Comparison of ENCODE assay signal across 15 cellular contexts in genomic region chr5:156103116-156103860, GRCh38.
"Had no signal": no experiment of that assay in that cellular context is flagged by ENCODE, and none has a peak within 500 bp of the region (broad histone marks: within the 10 kb centered on the region; RNA-seq: fewer than 3 reads in every experiment).

No MANE protein-coding gene starts in this region.

- H3K4me1 ChIP-seq: adrenal gland, body of pancreas, left lung, tibial nerve had no signal

- H3K27me3 Mint-ChIP-seq: memory B cell had no signal

- H3K4me3 Mint-ChIP-seq: activated CD8-positive, alpha-beta T cell treated with anti-CD3 and anti-CD28 coated beads for 36 hours; activated naive CD4-positive, alpha-beta T cell treated with anti-CD3 and anti-CD28 coated beads for 36 hours; memory B cell; natural killer cell; stimulated activated effector memory CD8-positive, alpha-beta T cell treated with anti-CD3 and anti-CD28 coated beads, Interleukin-12 subunit alpha, Interleukin-12 subunit beta, amount 100 ng/mL, for 72 hours had no signal

- H3K27ac Mint-ChIP-seq: activated CD8-positive, alpha-beta T cell treated with anti-CD3 and anti-CD28 coated beads for 36 hours; activated naive CD4-positive, alpha-beta T cell treated with anti-CD3 and anti-CD28 coated beads for 36 hours; memory B cell; natural killer cell; stimulated activated effector memory CD8-positive, alpha-beta T cell treated with anti-CD3 and anti-CD28 coated beads, Interleukin-12 subunit alpha, Interleukin-12 subunit beta, amount 100 ng/mL, for 72 hours had no signal

- DNase-seq: activated CD4-positive, alpha-beta T cell treated with anti-CD3 and anti-CD28 coated beads for 1 hour; activated CD8-positive, alpha-beta T cell treated with anti-CD3 and anti-CD28 coated beads for 36 hours; activated naive CD4-positive, alpha-beta T cell treated with anti-CD3 and anti-CD28 coated beads for 36 hours; adrenal gland; body of pancreas; dermis blood vessel endothelial cell; erythroblast; head of caudate nucleus; left lung; natural killer cell; posterior cingulate gyrus had no signal

- H3K36me3 ChIP-seq: adrenal gland, left lung, tibial nerve had no signal

- H3K4me1 Mint-ChIP-seq: memory B cell; natural killer cell; stimulated activated effector memory CD8-positive, alpha-beta T cell treated with anti-CD3 and anti-CD28 coated beads, Interleukin-12 subunit alpha, Interleukin-12 subunit beta, amount 100 ng/mL, for 72 hours had no signal

- ATAC-seq: activated CD8-positive, alpha-beta T cell treated with anti-CD3 and anti-CD28 coated beads for 36 hours; body of pancreas; left lung; natural killer cell; stimulated activated effector memory CD8-positive, alpha-beta T cell treated with anti-CD3 and anti-CD28 coated beads, Interleukin-12 subunit alpha, Interleukin-12 subunit beta, amount 100 ng/mL, for 72 hours had no signal

- H3K27me3 ChIP-seq: adrenal gland, body of pancreas, left lung, tibial nerve had no signal

- H3K9me3 Mint-ChIP-seq: activated CD8-positive, alpha-beta T cell treated with anti-CD3 and anti-CD28 coated beads for 36 hours; activated naive CD4-positive, alpha-beta T cell treated with anti-CD3 and anti-CD28 coated beads for 36 hours; natural killer cell; stimulated activated effector memory CD8-positive, alpha-beta T cell treated with anti-CD3 and anti-CD28 coated beads, Interleukin-12 subunit alpha, Interleukin-12 subunit beta, amount 100 ng/mL, for 72 hours had no signal

- H3K36me3 Mint-ChIP-seq: memory B cell; natural killer cell; stimulated activated effector memory CD8-positive, alpha-beta T cell treated with anti-CD3 and anti-CD28 coated beads, Interleukin-12 subunit alpha, Interleukin-12 subunit beta, amount 100 ng/mL, for 72 hours had no signal

- H3K4me3 ChIP-seq: adrenal gland, body of pancreas, left lung, smooth muscle cell, tibial nerve had no signal

- H3K27ac ChIP-seq: adrenal gland, body of pancreas, left lung, tibial nerve had no signal
